ENCODE assay signal across 8 cellular contexts in genomic region chrX:129842510-129843208, GRCh38.
DNase-seq lines count a peak whose midpoint lies in the region; ATAC-seq and TF ChIP-seq lines count a peak whose summit lies in the region.

No MANE protein-coding gene starts in this region.

- in situ Hi-C loops in brain microvascular endothelial cell (cut with HindIII; ENCODE audit: low pct_ligation_motif_present, low sequenced_read_pairs): no loop called here

- TF ChIP-seq CTCF in DND-41 (IDR thresholded peaks at IDR 0.05; ENCODE audit: borderline replicate concordance, extremely low read depth, low read length, poor library complexity, severe bottlenecking) (no peak), Loucy (conservative IDR thresholded peaks at IDR 0.05; ENCODE audit: low read length) (no peak), brain microvascular endothelial cell (IDR thresholded peaks at IDR 0.05; ENCODE audit: low read depth, low read length, missing control alignments) (no peak)

- no peaks in the 10 kb centered on the region for H4K20me1 ChIP-seq in DND-41 (ENCODE audit: insufficient read depth, low read length)
- H4K20me1 ChIP-seq in Loucy (ENCODE audit: insufficient read depth, low read length, poor library complexity, severe bottlenecking): peaks cover 5% of the 10 kb centered on the region

- no peaks in the 10 kb centered on the region for H3K27me3 ChIP-seq in DND-41 (ENCODE audit: insufficient read depth, low read length, poor library complexity)
- H3K27me3 ChIP-seq in Loucy (ENCODE audit: insufficient read depth, low read length, poor library complexity, severe bottlenecking): no peaks in the 10 kb centered on the region
- no peaks in the 10 kb centered on the region for H3K27me3 ChIP-seq in brain microvascular endothelial cell (replicated peaks)
- peaks cover 0 to 5% of the 10 kb centered on the region in 2 donors for H3K27me3 ChIP-seq in stomach smooth muscle (ENCODE audit: control insufficient read depth in 1 of 2, insufficient read depth in 2 of 2, low read length in 2 of 2)

- peaks cover 21% of the 10 kb centered on the region for H3K4me1 ChIP-seq in DND-41 (ENCODE audit: insufficient read depth, low read length)
- peaks cover 17% of the 10 kb centered on the region for H3K4me1 ChIP-seq in Loucy (ENCODE audit: insufficient read depth, low read length, poor library complexity, severe bottlenecking)
- peaks cover 4% of the 10 kb centered on the region for H3K4me1 ChIP-seq in stomach smooth muscle (ENCODE audit: control insufficient read depth, insufficient read depth, low read length)

- no peaks in the 10 kb centered on the region for H3K36me3 ChIP-seq in DND-41 (ENCODE audit: insufficient read depth, low read length)
- H3K36me3 ChIP-seq in Loucy (ENCODE audit: insufficient read depth, low read length): no peaks in the 10 kb centered on the region
- no peaks in the 10 kb centered on the region for H3K36me3 ChIP-seq in brain microvascular endothelial cell (replicated peaks)
- no peaks in the 10 kb centered on the region for H3K36me3 ChIP-seq in stomach smooth muscle (ENCODE audit: control insufficient read depth in 2 of 2, insufficient read depth in 2 of 2, low read length in 2 of 2)

- DNase-seq in DND-41 (no peak), brain microvascular endothelial cell (no peak), left kidney (ENCODE audit: low read depth, low spot score) (peak; percentile 25), NCI-H345 treated with DMSO at 0.1 percent for 48 hours (lab: John Stamatoyannopoulos, UW; ENCODE audit: unreplicated experiment) (no peak), NK-92 (lab: John Stamatoyannopoulos, UW; ENCODE audit: unreplicated experiment) (no peak)
- DNase-seq in stimulated activated CD4-positive, alpha-beta T cell treated with anti-CD3 and anti-CD28 coated beads, Interleukin-1b, Interleukin-23, amount 100 ng/mL, for 48 hours: no peak

- H3K9me2 ChIP-seq in Loucy (replicated peaks; ENCODE audit: low read depth, low read length): no peaks in the 10 kb centered on the region

- H3K4me2 ChIP-seq in DND-41 (ENCODE audit: insufficient read depth, low read length): peak overlapping the region; percentile 95
- peak overlapping the region; percentile 83 for H3K4me2 ChIP-seq in Loucy (ENCODE audit: low read depth, low read length, poor library complexity, severe bottlenecking)

- H3K9me3 ChIP-seq in DND-41 (ENCODE audit: insufficient read depth, low read length, severe bottlenecking) (no peaks in the 10 kb centered on the region), Loucy (ENCODE audit: insufficient read depth, low read depth, low read length) (no peaks in the 10 kb centered on the region), stomach smooth muscle (ENCODE audit: control insufficient read depth in 2 of 2, low read length in 2 of 2) (no peaks in the 10 kb centered on the region)

- H3K27ac ChIP-seq in DND-41 (ENCODE audit: low read length) (peak overlapping the region; percentile 36; the same call in 1 of the 2 replicates), brain microvascular endothelial cell (peak overlapping the region; percentile 72), stomach smooth muscle (ENCODE audit: low read length) (peak overlapping the region; percentile 49)

- no peaks in the 10 kb centered on the region for H3K79me2 ChIP-seq in DND-41 (ENCODE audit: insufficient read depth, low read length)
- peaks cover 20% of the 10 kb centered on the region; the same call in 1 of the 2 replicates for H3K79me2 ChIP-seq in Loucy (ENCODE audit: insufficient read depth, low read length)

- ATAC-seq in DND-41 (ENCODE audit: insufficient read depth, low read depth): no peak

- H2AFZ ChIP-seq in DND-41 (ENCODE audit: low read depth, low read length) (peak overlapping the region; percentile 86), Loucy (ENCODE audit: low read length) (peak overlapping the region; percentile 63; the same call in 1 of the 2 replicates)

- H3K4me3 ChIP-seq in DND-41 (ENCODE audit: low read depth in 1 of 2, low read length in 2 of 2) (peak overlapping the region; percentile 59 to 91), Loucy (ENCODE audit: low read length, poor library complexity, severe bottlenecking) (peak overlapping the region; percentile 85), brain microvascular endothelial cell (ENCODE audit: low read depth, low read length) (peak overlapping the region; percentile 68), stomach smooth muscle (ENCODE audit: low read length in 2 of 2) (peak overlapping the region; percentile 62 to 81)

- H3K9ac ChIP-seq in DND-41 (ENCODE audit: low read depth, low read length): peak overlapping the region; percentile 61
- peak overlapping the region; percentile 69 for H3K9ac ChIP-seq in Loucy (ENCODE audit: low read depth, low read length, poor library complexity, severe bottlenecking)
- H3K9ac ChIP-seq in stomach smooth muscle (ENCODE audit: low read length in 2 of 2): peak overlapping the region; percentile 47 to 76

- H3F3A ChIP-seq in Loucy (ENCODE audit: low read depth): no peaks in the 10 kb centered on the region
